In the genomic region with DNA sequence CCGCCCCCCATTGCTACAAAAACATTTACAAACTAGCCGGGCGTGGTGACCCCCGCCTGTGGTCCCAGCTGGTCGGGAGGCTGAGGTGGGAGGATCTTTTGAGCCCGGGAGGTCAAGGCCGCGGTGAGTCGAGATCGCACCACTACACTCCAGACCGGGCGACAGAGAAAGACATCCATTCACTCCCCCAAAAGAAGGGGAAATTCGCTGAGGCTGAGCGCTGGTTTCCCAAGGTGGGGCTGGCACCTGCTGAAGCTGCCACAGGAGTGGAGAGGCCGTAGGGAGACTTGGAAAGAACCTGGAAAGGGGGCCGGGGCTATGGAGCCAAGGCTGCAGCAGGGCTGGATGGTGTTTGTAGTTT, we compare ENCODE assay signal across 1 cellular context.
TF ChIP-seq lines count a peak whose summit lies in the region.

No MANE protein-coding gene starts in this region.

TF ChIP-seq in HepG2, 621 proteins besides CTCF, POLR2A, EP300 and RAD21 (continued from another document and continues in another):
- TF ChIP-seq ZMAT3 (CRISPR knock-in tag; conservative IDR thresholded peaks at IDR 0.05) (0 out of 2 replicates have a peak, but pooled peaks have one; percentile 10), ZNF501 (CRISPR knock-in tag; IDR thresholded peaks at IDR 0.05) (0 out of 2 replicates have a peak, but pooled peaks have one; percentile 10), PRPF4 (IDR thresholded peaks at IDR 0.05; ENCODE audit: low read depth, low read length, poor library complexity, severe bottlenecking) (no peak), RORA (CRISPR knock-in tag; IDR thresholded peaks at IDR 0.05) (no peak), HNRNPL (IDR thresholded peaks at IDR 0.05; ENCODE audit: low read depth, low read length) (0 out of 2 replicates have a peak, but pooled peaks have one; percentile 42), NR1H2 (CRISPR knock-in tag; IDR thresholded peaks at IDR 0.05; ENCODE audit: borderline replicate concordance, low read depth) (no peak), ZMYM3 (CRISPR knock-in tag; IDR thresholded peaks at IDR 0.05) (peak; percentile 59), MED13 (CRISPR knock-in tag; IDR thresholded peaks at IDR 0.05) (no peak), ETV6 (CRISPR knock-in tag; conservative IDR thresholded peaks at IDR 0.05) (no peak), SOX6 (IDR thresholded peaks at IDR 0.05) (no peak), SOX6 (CRISPR knock-in tag; IDR thresholded peaks at IDR 0.05) (no peak; the same call in 1 of the 2 replicates), PHF21A (CRISPR knock-in tag; IDR thresholded peaks at IDR 0.05) (no peak), ZNF230 (CRISPR knock-in tag; IDR thresholded peaks at IDR 0.05) (no peak), HMG20A (CRISPR knock-in tag; IDR thresholded peaks at IDR 0.05; ENCODE audit: borderline replicate concordance) (no peak), ATRX (CRISPR knock-in tag; IDR thresholded peaks at IDR 0.05; ENCODE audit: borderline replicate concordance) (no peak), ZNF350 (CRISPR knock-in tag; IDR thresholded peaks at IDR 0.05; ENCODE audit: borderline replicate concordance, low read depth) (0 out of 2 replicates have a peak, but pooled peaks have one; percentile 36), ZNF775 (CRISPR knock-in tag; IDR thresholded peaks at IDR 0.05; ENCODE audit: borderline replicate concordance) (no peak), RFX5 (IDR thresholded peaks at IDR 0.05; ENCODE audit: low read depth, low read length) (no peak)
- TF ChIP-seq, protein P1, sequence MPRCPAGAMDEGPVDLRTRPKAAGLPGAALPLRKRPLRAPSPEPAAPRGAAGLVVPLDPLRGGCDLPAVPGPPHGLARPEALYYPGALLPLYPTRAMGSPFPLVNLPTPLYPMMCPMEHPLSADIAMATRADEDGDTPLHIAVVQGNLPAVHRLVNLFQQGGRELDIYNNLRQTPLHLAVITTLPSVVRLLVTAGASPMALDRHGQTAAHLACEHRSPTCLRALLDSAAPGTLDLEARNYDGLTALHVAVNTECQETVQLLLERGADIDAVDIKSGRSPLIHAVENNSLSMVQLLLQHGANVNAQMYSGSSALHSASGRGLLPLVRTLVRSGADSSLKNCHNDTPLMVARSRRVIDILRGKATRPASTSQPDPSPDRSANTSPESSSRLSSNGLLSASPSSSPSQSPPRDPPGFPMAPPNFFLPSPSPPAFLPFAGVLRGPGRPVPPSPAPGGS (CRISPR knock-in tag; IDR thresholded peaks at IDR 0.05) = peak; percentile 15; the same call in 1 of the 2 replicates
- TF ChIP-seq, protein P2, sequence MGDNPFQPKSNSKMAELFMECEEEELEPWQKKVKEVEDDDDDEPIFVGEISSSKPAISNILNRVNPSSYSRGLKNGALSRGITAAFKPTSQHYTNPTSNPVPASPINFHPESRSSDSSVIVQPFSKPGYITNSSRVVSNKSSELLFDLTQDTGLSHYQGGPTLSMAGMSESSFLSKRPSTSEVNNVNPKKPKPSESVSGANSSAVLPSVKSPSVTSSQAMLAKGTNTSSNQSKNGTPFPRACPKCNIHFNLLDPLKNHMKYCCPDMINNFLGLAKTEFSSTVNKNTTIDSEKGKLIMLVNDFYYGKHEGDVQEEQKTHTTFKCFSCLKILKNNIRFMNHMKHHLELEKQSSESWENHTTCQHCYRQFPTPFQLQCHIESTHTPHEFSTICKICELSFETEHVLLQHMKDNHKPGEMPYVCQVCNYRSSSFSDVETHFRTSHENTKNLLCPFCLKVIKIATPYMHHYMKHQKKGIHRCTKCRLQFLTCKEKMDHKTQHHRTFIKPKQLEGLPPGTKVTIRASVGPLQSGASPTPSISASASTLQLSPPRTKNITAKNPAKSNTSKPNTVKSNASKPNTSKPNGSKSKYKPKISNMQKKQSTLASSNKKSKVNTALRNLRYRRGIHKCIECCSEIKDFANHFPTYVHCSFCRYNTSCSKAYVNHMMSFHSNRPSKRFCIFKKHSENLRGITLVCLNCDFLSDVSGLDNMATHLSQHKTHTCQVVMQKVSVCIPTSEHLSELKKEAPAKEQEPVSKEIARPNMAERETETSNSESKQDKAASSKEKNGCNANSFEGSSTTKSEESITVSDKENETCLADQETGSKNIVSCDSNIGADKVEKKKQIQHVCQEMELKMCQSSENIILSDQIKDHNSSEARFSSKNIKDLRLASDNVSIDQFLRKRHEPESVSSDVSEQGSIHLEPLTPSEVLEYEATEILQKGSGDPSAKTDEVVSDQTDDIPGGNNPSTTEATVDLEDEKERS (CRISPR knock-in tag; IDR thresholded peaks at IDR 0.05) = peak; percentile 63; the same call in 1 of the 2 replicates
- TF ChIP-seq, protein P3, sequence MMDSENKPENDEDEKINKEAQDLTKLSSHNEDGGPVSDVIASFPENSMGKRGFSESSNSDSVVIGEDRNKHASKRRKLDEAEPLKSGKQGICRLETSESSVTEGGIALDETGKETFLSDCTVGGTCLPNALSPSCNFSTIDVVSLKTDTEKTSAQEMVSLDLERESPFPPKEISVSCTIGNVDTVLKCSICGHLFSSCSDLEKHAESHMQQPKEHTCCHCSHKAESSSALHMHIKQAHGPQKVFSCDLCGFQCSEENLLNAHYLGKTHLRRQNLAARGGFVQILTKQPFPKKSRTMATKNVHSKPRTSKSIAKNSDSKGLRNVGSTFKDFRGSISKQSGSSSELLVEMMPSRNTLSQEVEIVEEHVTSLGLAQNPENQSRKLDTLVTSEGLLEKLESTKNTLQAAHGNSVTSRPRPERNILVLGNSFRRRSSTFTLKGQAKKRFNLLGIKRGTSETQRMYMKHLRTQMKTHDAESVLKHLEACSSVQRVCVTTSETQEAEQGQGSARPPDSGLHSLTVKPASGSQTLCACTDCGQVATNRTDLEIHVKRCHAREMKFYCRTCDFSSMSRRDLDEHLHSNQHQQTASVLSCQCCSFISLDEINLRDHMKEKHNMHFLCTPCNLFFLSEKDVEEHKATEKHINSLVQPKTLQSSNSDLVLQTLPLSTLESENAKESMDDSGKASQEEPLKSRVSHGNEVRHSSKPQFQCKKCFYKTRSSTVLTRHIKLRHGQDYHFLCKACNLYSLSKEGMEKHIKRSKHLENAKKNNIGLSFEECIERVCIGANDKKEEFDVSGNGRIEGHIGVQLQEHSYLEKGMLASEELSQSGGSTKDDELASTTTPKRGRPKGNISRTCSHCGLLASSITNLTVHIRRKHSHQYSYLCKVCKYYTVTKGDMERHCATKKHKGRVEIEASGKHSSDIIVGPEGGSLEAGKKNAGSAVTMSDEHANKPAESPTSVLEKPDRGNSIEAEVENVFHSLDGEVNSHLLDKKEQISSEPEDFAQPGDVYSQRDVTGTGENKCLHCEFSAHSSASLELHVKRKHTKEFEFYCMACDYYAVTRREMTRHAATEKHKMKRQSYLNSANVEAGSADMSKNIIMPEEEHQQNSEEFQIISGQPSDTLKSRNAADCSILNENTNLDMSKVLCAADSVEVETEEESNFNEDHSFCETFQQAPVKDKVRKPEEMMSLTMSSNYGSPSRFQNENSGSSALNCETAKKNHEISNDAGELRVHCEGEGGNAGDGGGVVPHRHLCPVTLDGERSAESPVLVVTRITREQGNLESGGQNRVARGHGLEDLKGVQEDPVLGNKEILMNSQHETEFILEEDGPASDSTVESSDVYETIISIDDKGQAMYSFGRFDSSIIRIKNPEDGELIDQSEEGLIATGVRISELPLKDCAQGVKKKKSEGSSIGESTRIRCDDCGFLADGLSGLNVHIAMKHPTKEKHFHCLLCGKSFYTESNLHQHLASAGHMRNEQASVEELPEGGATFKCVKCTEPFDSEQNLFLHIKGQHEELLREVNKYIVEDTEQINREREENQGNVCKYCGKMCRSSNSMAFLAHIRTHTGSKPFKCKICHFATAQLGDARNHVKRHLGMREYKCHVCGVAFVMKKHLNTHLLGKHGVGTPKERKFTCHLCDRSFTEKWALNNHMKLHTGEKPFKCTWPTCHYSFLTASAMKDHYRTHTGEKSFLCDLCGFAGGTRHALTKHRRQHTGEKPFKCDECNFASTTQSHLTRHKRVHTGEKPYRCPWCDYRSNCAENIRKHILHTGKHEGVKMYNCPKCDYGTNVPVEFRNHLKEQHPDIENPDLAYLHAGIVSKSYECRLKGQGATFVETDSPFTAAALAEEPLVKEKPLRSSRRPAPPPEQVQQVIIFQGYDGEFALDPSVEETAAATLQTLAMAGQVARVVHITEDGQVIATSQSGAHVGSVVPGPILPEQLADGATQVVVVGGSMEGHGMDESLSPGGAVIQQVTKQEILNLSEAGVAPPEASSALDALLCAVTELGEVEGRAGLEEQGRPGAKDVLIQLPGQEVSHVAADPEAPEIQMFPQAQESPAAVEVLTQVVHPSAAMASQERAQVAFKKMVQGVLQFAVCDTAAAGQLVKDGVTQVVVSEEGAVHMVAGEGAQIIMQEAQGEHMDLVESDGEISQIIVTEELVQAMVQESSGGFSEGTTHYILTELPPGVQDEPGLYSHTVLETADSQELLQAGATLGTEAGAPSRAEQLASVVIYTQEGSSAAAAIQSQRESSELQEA (CRISPR knock-in tag; IDR thresholded peaks at IDR 0.05; ENCODE audit: not compliant biosample characterization) = peak; percentile 17
- TF ChIP-seq, protein P4, sequence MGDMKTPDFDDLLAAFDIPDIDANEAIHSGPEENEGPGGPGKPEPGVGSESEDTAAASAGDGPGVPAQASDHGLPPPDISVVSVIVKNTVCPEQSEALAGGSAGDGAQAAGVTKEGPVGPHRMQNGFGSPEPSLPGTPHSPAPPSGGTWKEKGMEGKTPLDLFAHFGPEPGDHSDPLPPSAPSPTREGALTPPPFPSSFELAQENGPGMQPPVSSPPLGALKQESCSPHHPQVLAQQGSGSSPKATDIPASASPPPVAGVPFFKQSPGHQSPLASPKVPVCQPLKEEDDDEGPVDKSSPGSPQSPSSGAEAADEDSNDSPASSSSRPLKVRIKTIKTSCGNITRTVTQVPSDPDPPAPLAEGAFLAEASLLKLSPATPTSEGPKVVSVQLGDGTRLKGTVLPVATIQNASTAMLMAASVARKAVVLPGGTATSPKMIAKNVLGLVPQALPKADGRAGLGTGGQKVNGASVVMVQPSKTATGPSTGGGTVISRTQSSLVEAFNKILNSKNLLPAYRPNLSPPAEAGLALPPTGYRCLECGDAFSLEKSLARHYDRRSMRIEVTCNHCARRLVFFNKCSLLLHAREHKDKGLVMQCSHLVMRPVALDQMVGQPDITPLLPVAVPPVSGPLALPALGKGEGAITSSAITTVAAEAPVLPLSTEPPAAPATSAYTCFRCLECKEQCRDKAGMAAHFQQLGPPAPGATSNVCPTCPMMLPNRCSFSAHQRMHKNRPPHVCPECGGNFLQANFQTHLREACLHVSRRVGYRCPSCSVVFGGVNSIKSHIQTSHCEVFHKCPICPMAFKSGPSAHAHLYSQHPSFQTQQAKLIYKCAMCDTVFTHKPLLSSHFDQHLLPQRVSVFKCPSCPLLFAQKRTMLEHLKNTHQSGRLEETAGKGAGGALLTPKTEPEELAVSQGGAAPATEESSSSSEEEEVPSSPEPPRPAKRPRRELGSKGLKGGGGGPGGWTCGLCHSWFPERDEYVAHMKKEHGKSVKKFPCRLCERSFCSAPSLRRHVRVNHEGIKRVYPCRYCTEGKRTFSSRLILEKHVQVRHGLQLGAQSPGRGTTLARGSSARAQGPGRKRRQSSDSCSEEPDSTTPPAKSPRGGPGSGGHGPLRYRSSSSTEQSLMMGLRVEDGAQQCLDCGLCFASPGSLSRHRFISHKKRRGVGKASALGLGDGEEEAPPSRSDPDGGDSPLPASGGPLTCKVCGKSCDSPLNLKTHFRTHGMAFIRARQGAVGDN (CRISPR knock-in tag; IDR thresholded peaks at IDR 0.05) = peak; percentile 2; the same call in 1 of the 2 replicates
- TF ChIP-seq, protein P5, sequence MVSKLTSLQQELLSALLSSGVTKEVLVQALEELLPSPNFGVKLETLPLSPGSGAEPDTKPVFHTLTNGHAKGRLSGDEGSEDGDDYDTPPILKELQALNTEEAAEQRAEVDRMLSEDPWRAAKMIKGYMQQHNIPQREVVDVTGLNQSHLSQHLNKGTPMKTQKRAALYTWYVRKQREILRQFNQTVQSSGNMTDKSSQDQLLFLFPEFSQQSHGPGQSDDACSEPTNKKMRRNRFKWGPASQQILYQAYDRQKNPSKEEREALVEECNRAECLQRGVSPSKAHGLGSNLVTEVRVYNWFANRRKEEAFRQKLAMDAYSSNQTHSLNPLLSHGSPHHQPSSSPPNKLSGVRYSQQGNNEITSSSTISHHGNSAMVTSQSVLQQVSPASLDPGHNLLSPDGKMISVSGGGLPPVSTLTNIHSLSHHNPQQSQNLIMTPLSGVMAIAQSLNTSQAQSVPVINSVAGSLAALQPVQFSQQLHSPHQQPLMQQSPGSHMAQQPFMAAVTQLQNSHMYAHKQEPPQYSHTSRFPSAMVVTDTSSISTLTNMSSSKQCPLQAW (CRISPR knock-in tag; IDR thresholded peaks at IDR 0.05) = 0 out of 2 replicates have a peak, but pooled peaks have one; percentile 31
- TF ChIP-seq, protein P6, sequence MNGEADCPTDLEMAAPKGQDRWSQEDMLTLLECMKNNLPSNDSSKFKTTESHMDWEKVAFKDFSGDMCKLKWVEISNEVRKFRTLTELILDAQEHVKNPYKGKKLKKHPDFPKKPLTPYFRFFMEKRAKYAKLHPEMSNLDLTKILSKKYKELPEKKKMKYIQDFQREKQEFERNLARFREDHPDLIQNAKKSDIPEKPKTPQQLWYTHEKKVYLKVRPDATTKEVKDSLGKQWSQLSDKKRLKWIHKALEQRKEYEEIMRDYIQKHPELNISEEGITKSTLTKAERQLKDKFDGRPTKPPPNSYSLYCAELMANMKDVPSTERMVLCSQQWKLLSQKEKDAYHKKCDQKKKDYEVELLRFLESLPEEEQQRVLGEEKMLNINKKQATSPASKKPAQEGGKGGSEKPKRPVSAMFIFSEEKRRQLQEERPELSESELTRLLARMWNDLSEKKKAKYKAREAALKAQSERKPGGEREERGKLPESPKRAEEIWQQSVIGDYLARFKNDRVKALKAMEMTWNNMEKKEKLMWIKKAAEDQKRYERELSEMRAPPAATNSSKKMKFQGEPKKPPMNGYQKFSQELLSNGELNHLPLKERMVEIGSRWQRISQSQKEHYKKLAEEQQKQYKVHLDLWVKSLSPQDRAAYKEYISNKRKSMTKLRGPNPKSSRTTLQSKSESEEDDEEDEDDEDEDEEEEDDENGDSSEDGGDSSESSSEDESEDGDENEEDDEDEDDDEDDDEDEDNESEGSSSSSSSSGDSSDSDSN (CRISPR knock-in tag; IDR thresholded peaks at IDR 0.05) = peak; percentile 34; the same call in 1 of the 2 replicates
- TF ChIP-seq, protein P7, sequence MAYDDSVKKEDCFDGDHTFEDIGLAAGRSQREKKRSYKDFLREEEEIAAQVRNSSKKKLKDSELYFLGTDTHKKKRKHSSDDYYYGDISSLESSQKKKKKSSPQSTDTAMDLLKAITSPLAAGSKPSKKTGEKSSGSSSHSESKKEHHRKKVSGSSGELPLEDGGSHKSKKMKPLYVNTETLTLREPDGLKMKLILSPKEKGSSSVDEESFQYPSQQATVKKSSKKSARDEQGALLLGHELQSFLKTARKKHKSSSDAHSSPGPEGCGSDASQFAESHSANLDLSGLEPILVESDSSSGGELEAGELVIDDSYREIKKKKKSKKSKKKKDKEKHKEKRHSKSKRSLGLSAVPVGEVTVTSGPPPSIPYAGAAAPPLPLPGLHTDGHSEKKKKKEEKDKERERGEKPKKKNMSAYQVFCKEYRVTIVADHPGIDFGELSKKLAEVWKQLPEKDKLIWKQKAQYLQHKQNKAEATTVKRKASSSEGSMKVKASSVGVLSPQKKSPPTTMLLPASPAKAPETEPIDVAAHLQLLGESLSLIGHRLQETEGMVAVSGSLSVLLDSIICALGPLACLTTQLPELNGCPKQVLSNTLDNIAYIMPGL (CRISPR knock-in tag; IDR thresholded peaks at IDR 0.05; ENCODE audit: borderline replicate concordance in 1 of 2, low read depth in 1 of 2) = peak in 1 of 2 experiments; percentile 29; a peak in 2 of 4 replicates
